ENCODE assay signal across 8 cellular contexts in genomic region chr20:43459022-43459942, GRCh38. TPM values are rescaled to one million over a fixed set of nuclear protein-coding genes. Genes with fewer than 3 reads are reported as not detected.
DNase-seq lines count a peak whose midpoint lies in the region; ATAC-seq and TF ChIP-seq lines count a peak whose summit lies in the region.

No MANE protein-coding gene starts in this region.

- H3K27me3 ChIP-seq in trophoblast cell (ENCODE audit: insufficient read depth, low read length): no peaks in the 10 kb centered on the region

- H3K9me3 ChIP-seq in T-helper 17 cell (ENCODE audit: control insufficient read depth, low read length, poor library complexity, severe bottlenecking) (no peaks in the 10 kb centered on the region), trophoblast cell (ENCODE audit: insufficient read depth, low read depth, low read length) (no peaks in the 10 kb centered on the region)

- H3K79me2 ChIP-seq in trophoblast cell (ENCODE audit: control insufficient read depth, insufficient read depth, low read length, poor library complexity): peaks cover 15% of the 10 kb centered on the region

- peak overlapping the region; percentile 79 for H3K4me2 ChIP-seq in trophoblast cell (ENCODE audit: low read length)

- POLR2A ChIA-PET in GM10248 (lab: Yijun Ruan, JAX): interaction anchor here (1.1 to 2.0 kb wide), 3 partner anchors 10 to 55 kb away, joined by 3 to 5 read pairs (median 3); no protein-coding TSS in a partner anchor

- H3K4me3 ChIP-seq in epithelial cell of proximal tubule (ENCODE audit: low read depth, low read length) (peak overlapping the region; percentile 96), trophoblast cell (ENCODE audit: low read depth, low read length) (peak overlapping the region; percentile 64)

- H4K12ac ChIP-seq in trophoblast cell (ENCODE audit: low read depth, low read length): no peak overlapping the region

- H3K4ac ChIP-seq in trophoblast cell (ENCODE audit: low read depth, low read length): peak overlapping the region; percentile 25

- H2AK5ac ChIP-seq in trophoblast cell (ENCODE audit: low read length): no peak overlapping the region

- H3K27ac ChIP-seq in trophoblast cell (ENCODE audit: low read depth, low read length): no peak overlapping the region

- DNase-seq in HCEC 1CT (peak; percentile 19), T-helper 17 cell (no peak), epithelial cell of proximal tubule (ENCODE audit: low read depth) (no peak), trophoblast cell (peak in 1 of 2 donors; percentile 45), SIG-M5 (lab: John Stamatoyannopoulos, UW) (no peak), GM10248 (ENCODE audit: extremely low spot score) (no peak), UCSD-AML1 (lab: John Stamatoyannopoulos, UW; ENCODE audit: unreplicated experiment) (no peak)
- DNase-seq in stimulated activated naive CD4-positive, alpha-beta T cell treated with Interleukin-2 at 50 U/mL for 16 hours (lab: John Stamatoyannopoulos, UW): no peak

- no peak overlapping the region for H2BK12ac ChIP-seq in trophoblast cell (ENCODE audit: low read length)

- WGBS in trophoblast cell (ENCODE audit: extremely low coverage, insufficient coverage, insufficient read length): no CpG with 5 or more reads among the region's 12 CpGs

- no peak overlapping the region for H4K91ac ChIP-seq in trophoblast cell (ENCODE audit: low read depth, low read length)

- CTCF ChIA-PET in GM10248 (lab: Yijun Ruan, JAX): no interaction called here

- H3K79me1 ChIP-seq in trophoblast cell (ENCODE audit: low read length): peaks cover 12% of the 10 kb centered on the region

- no peak overlapping the region for H2BK5ac ChIP-seq in trophoblast cell (ENCODE audit: low read depth, low read length, poor library complexity)

- no peak for TF ChIP-seq CTCF in epithelial cell of proximal tubule (conservative IDR thresholded peaks at IDR 0.05; ENCODE audit: low read depth, low read length)
- no peak for TF ChIP-seq CTCF in GM10248 (IDR thresholded peaks at IDR 0.05; ENCODE audit: control extremely low read depth, extremely low read depth, low read depth, missing control alignments)

- no peak overlapping the region for H3K14ac ChIP-seq in trophoblast cell (ENCODE audit: low read length)

- H3K36me3 ChIP-seq in trophoblast cell (ENCODE audit: control insufficient read depth in 1 of 2, insufficient read depth in 2 of 2, low read length in 2 of 2): peaks cover 9 to 29% of the 10 kb centered on the region in 2 experiments

- no peak for ATAC-seq in T-helper 17 cell

- no peak overlapping the region for H2BK120ac ChIP-seq in trophoblast cell (ENCODE audit: insufficient read depth, low read length, poor library complexity)

- peaks cover 3% of the 10 kb centered on the region for H3K27me3 Mint-ChIP-seq in T-helper 17 cell

- peak overlapping the region; percentile 14 for H3K9ac ChIP-seq in trophoblast cell (ENCODE audit: low read length)

- no peak overlapping the region for H2AFZ ChIP-seq in trophoblast cell (ENCODE audit: insufficient read depth, low read length, poor library complexity)

- H3K23ac ChIP-seq in trophoblast cell (ENCODE audit: low read length): no peak overlapping the region

- peak overlapping the region; percentile 96 for H3K27ac Mint-ChIP-seq in T-helper 17 cell

- H3K4me3 Mint-ChIP-seq in T-helper 17 cell: peak overlapping the region; percentile 90

- no peak overlapping the region for H4K8ac ChIP-seq in trophoblast cell (ENCODE audit: low read depth, low read length)

- H3K18ac ChIP-seq in trophoblast cell (ENCODE audit: low read length): no peak overlapping the region

- peaks cover 28% of the 10 kb centered on the region for H3K4me1 Mint-ChIP-seq in T-helper 17 cell

- H3K4me1 ChIP-seq in trophoblast cell (ENCODE audit: control insufficient read depth in 1 of 2, insufficient read depth in 2 of 2, low read length in 2 of 2): peaks cover 0 to 6% of the 10 kb centered on the region in 2 experiments

- peaks cover 10% of the 10 kb centered on the region for H3K36me3 Mint-ChIP-seq in T-helper 17 cell (ENCODE audit: low read depth)

RNA-seq across cellular contexts. Expression of gene SRSF6, which starts 1.6 kb away (rescaled TPM):
- total RNA-seq in T-helper 17 cell (100 to 1,000 TPM; 257 to 285 TPM), epithelial cell of proximal tubule (42.9 and 73.2 TPM in 2 replicates)
- 90.2 and 91.2 TPM in 2 replicates for polyA plus RNA-seq in trophoblast cell (2013)

RNA-seq across cellular contexts. Expression of gene L3MBTL1, which starts 48.2 kb away (rescaled TPM):
- total RNA-seq in T-helper 17 cell: 10 to 100 TPM in 1 of 2 donors, 1 to 10 TPM in 1; 9.9 to 11.6 TPM
- 3.5 and 5.2 TPM in 2 replicates for total RNA-seq in epithelial cell of proximal tubule
- 3.3 and 3.7 TPM in 2 replicates for polyA plus RNA-seq in trophoblast cell (2013)
